Comparison of ENCODE assay signal across 9 cellular contexts in genomic region chr16:53094013-53094630, GRCh38. TPM values are rescaled to one million over a fixed set of nuclear protein-coding genes. Genes with fewer than 3 reads are reported as not detected.
DNase-seq lines count a peak whose midpoint lies in the region; ATAC-seq, FAIRE-seq and TF ChIP-seq lines count a peak whose summit lies in the region.
"Had no signal": no experiment of that assay in that cellular context is flagged by ENCODE, and none has a peak within 500 bp of the region (broad histone marks: within the 10 kb centered on the region; RNA-seq: fewer than 3 reads in every experiment).

No MANE protein-coding gene starts in this region.

- peak overlapping the region; percentile 68 for H3K4me2 ChIP-seq in A549

- H3K9ac ChIP-seq in mucosa of rectum (ENCODE audit: low read depth in 1 of 2, low read length in 2 of 2), result peak overlapping the region; percentile 58 to 78

- H3K27ac ChIP-seq in A549 (peak overlapping the region; percentile 76 to 86), mucosa of rectum (ENCODE audit: low read depth in 2 of 2, low read length in 2 of 2) (peak overlapping the region; percentile 92 to 98)

- no peaks in the 10 kb centered on the region for H3K36me3 ChIP-seq in mucosa of rectum (ENCODE audit: control insufficient read depth in 2 of 2, insufficient read depth in 2 of 2, low read length in 2 of 2)

- no peak for TF ChIP-seq RAD21 in A549 (conservative IDR thresholded peaks at IDR 0.05 in 1 of 2, IDR thresholded peaks at IDR 0.05 in 1 of 2)

- no peak for TF ChIP-seq CTCF in A549 (IDR thresholded peaks at IDR 0.05)

- DNase-seq in A549 (ENCODE audit: low read depth in 1 of 2, low spot score in 1 of 2) (peak; percentile 41 to 74), NCI-H774 (lab: John Stamatoyannopoulos, UW) (peak; percentile 14), middle frontal gyrus (ENCODE audit: extremely low spot score, low spot score) (no peak), NCI-H226 (no peak)
- peak; percentile 29 for DNase-seq in central memory CD4-positive, alpha-beta T cell

- H3K27me3 ChIP-seq in mucosa of rectum (ENCODE audit: control insufficient read depth in 2 of 2, insufficient read depth in 2 of 2, low read length in 2 of 2), result no peaks in the 10 kb centered on the region

- peaks cover 68% of the 10 kb centered on the region for H3K4me1 ChIP-seq in A549
- H3K4me1 ChIP-seq in mucosa of rectum (ENCODE audit: control insufficient read depth in 2 of 2, insufficient read depth in 2 of 2, low read length in 2 of 2), result peaks cover 52% of the 10 kb centered on the region in 2 donors

- WGBS in A549 (ENCODE audit: missing lambda C conversion rate), result 14% methylated on average over 7 of the region's 10 CpGs

- H3K4me3 ChIP-seq in A549 (no peak overlapping the region; the same call in 2 of the 3 replicates), mucosa of rectum (ENCODE audit: low read length in 2 of 2) (peak overlapping the region; percentile 32 to 51)

- no peak for FAIRE-seq in A549 (lab: Jason Lieb, UNC)
- FAIRE-seq: astrocyte had no signal

- TF ChIP-seq POLR2A in A549 (IDR thresholded peaks at IDR 0.05; ENCODE audit: low read length), result no peak

- H3K9me3 ChIP-seq in A549, result no peaks in the 10 kb centered on the region
- H3K9me3 ChIP-seq in mucosa of rectum (ENCODE audit: control insufficient read depth in 2 of 2, low read length in 2 of 2), result no peaks in the 10 kb centered on the region

- ATAC-seq in A549, result peak; percentile 45 to 55
- peak; percentile 37 for ATAC-seq in GM18858 (IDR thresholded peaks at IDR 0.05; ENCODE audit: unreplicated experiment)
- ATAC-seq in HG03025 (IDR thresholded peaks at IDR 0.05; ENCODE audit: low FRiP score, unreplicated experiment), result peak; percentile 43

- TF ChIP-seq EP300 in A549 (IDR thresholded peaks at IDR 0.05), result no peak

- POLR2A ChIA-PET in A549 (lab: Yijun Ruan, JAX), result interaction anchor here (1.1 to 1.4 kb wide), 2 partner anchors 13 to 14 kb away, joined by 4 to 5 read pairs; no protein-coding TSS in a partner anchor

- CTCF ChIA-PET in A549 (lab: Yijun Ruan, JAX), result interaction anchor here (0.6 to 1.8 kb wide), 5 partner anchors 13 to 38 kb away, joined by 3 to 5 read pairs (median 4); no protein-coding TSS in a partner anchor

TF ChIP-seq in A549, 52 proteins besides CTCF, POLR2A, EP300 and RAD21 (continues in another document):
- TF ChIP-seq PHF8 (IDR thresholded peaks at IDR 0.05; ENCODE audit: borderline replicate concordance, low read depth) (no peak), ELK1 (IDR thresholded peaks at IDR 0.05; ENCODE audit: low read depth, low read length) (no peak), CHD2 (IDR thresholded peaks at IDR 0.05; ENCODE audit: low read length, partially characterized antibody) (no peak), CBX2 (IDR thresholded peaks at IDR 0.05; ENCODE audit: borderline replicate concordance, low read depth) (no peak), JUN (IDR thresholded peaks at IDR 0.05) (no peak), MAFK (IDR thresholded peaks at IDR 0.05; ENCODE audit: partially characterized antibody) (peak; percentile 58), RARB (CRISPR knock-in tag; IDR thresholded peaks at IDR 0.05) (no peak), POLR2AphosphoS2 (conservative IDR thresholded peaks at IDR 0.05; ENCODE audit: low read length) (no peak), PBX3 (IDR thresholded peaks at IDR 0.05) (no peak), ZNF302 (CRISPR knock-in tag; IDR thresholded peaks at IDR 0.05) (no peak), ESRRA (IDR thresholded peaks at IDR 0.05; ENCODE audit: borderline replicate concordance, low read length) (no peak), USF2 (IDR thresholded peaks at IDR 0.05) (no peak), BCL3 (IDR thresholded peaks at IDR 0.05) (no peak), E2F6 (IDR thresholded peaks at IDR 0.05; ENCODE audit: borderline replicate concordance, low read depth) (0 out of 2 replicates have a peak, but pooled peaks have one; percentile 25), REST (IDR thresholded peaks at IDR 0.05) (no peak), MAX (IDR thresholded peaks at IDR 0.05) (peak; percentile 43; the same call in 1 of the 2 replicates)

RNA-seq across cellular contexts. Expression of gene CHD9, which starts 39.3 kb away (rescaled TPM):
- 44.9 and 51.6 TPM in 2 replicates for polyA plus RNA-seq in A549 (2011; rRNA removed)
- polyA plus RNA-seq in A549 (2012; cell fraction: cytosol; rRNA removed), result 5.3 and 5.4 TPM in 2 replicates
- polyA plus RNA-seq in A549 (2012; cell fraction: nucleus; rRNA removed), result 4.7 and 5.5 TPM in 2 replicates
- polyA plus RNA-seq in A549 (2017; fragmentation: RNase III; extraction: RNeasy Plus Mini Kit Qiagen cat#74134 plus additional on column Dnase treatment), result 16.2 to 17.9 TPM (median 17.8 TPM) in 3 replicates
- polyA minus RNA-seq in A549 (2011; rRNA and poly(A)+ RNA removed), result 61.4 and 65.6 TPM in 2 replicates

RNA-seq across cellular contexts. Expression of gene CHD9NB, which starts 41.4 kb away (rescaled TPM):
- polyA plus RNA-seq in A549 (2011; rRNA removed) (2.0 and 2.6 TPM in 2 replicates), A549 (2017; fragmentation: RNase III; extraction: RNeasy Plus Mini Kit Qiagen cat#74134 plus additional on column Dnase treatment) (2.8 to 3.4 TPM (median 3.0 TPM) in 3 replicates)
- polyA plus RNA-seq in A549 (2012; cell fraction: cytosol; rRNA removed), result 0.98 and 1.3 TPM in 2 replicates
- 0.53 and 0.72 TPM in 2 replicates for polyA plus RNA-seq in A549 (2012; cell fraction: nucleus; rRNA removed)
- polyA minus RNA-seq in A549 (2011; rRNA and poly(A)+ RNA removed), result 5.0 and 6.3 TPM in 2 replicates

Comparison
In these comparisons a context has a peak if more than half of its experiments do, and no peak if none do; other contexts are left out.
1. DNase-seq: peak in A549 (2 of 2), NCI-H774 (single experiment) and central memory CD4-positive, alpha-beta T cell (single experiment); none in middle frontal gyrus (single experiment) and NCI-H226 (single experiment).
2. Peak in every context shown above with its lines, with median percentiles within 50 percentile points of each other: ATAC-seq.